ENCODE assay signal across 1 cellular context in genomic region chr9:121830441-121831140, GRCh38.
A peak's percentile ranks its signal among the peaks of the same experiment; 100 is the strongest.
TF ChIP-seq lines count a peak whose summit lies in the region.

No MANE protein-coding gene starts in this region.

TF ChIP-seq in HepG2, 621 proteins besides CTCF, POLR2A, EP300 and RAD21 (continued from another document):
- TF ChIP-seq, protein P1, sequence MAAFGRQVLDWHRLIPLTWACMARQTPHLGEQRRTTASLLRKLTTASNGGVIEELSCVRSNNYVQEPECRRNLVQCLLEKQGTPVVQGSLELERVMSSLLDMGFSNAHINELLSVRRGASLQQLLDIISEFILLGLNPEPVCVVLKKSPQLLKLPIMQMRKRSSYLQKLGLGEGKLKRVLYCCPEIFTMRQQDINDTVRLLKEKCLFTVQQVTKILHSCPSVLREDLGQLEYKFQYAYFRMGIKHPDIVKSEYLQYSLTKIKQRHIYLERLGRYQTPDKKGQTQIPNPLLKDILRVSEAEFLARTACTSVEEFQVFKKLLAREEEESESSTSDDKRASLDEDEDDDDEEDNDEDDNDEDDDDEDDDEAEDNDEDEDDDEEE (CRISPR knock-in tag; IDR thresholded peaks at IDR 0.05) = no peak
- no peak for TF ChIP-seq SMARCE1 (IDR thresholded peaks at IDR 0.05; ENCODE audit: borderline replicate concordance)
- no peak for TF ChIP-seq MYC (CRISPR knock-in tag; IDR thresholded peaks at IDR 0.05; ENCODE audit: borderline replicate concordance)
- TF ChIP-seq PRMT3 (CRISPR knock-in tag; IDR thresholded peaks at IDR 0.05; ENCODE audit: borderline replicate concordance, low read depth) = no peak
- no peak for TF ChIP-seq RFXANK (CRISPR knock-in tag; IDR thresholded peaks at IDR 0.05)
- no peak for TF ChIP-seq RCOR2 (CRISPR knock-in tag; IDR thresholded peaks at IDR 0.05)
- no peak for TF ChIP-seq ZBTB39 (CRISPR knock-in tag; IDR thresholded peaks at IDR 0.05)
- no peak for TF ChIP-seq KDM1A (CRISPR knock-in tag; IDR thresholded peaks at IDR 0.05)
- no peak for TF ChIP-seq ZNF33A (CRISPR knock-in tag; IDR thresholded peaks at IDR 0.05; ENCODE audit: borderline replicate concordance)
- 0 out of 2 replicates have a peak, but pooled peaks have one; percentile 29 for TF ChIP-seq NR2C2 (CRISPR knock-in tag; IDR thresholded peaks at IDR 0.05; ENCODE audit: borderline replicate concordance)
- TF ChIP-seq, protein P2, sequence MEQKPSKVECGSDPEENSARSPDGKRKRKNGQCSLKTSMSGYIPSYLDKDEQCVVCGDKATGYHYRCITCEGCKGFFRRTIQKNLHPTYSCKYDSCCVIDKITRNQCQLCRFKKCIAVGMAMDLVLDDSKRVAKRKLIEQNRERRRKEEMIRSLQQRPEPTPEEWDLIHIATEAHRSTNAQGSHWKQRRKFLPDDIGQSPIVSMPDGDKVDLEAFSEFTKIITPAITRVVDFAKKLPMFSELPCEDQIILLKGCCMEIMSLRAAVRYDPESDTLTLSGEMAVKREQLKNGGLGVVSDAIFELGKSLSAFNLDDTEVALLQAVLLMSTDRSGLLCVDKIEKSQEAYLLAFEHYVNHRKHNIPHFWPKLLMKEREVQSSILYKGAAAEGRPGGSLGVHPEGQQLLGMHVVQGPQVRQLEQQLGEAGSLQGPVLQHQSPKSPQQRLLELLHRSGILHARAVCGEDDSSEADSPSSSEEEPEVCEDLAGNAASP (CRISPR knock-in tag; IDR thresholded peaks at IDR 0.05; ENCODE audit: borderline replicate concordance) = peak; percentile 53; the same call in 1 of the 2 replicates
- TF ChIP-seq NFIC (IDR thresholded peaks at IDR 0.05; ENCODE audit: low read length) = no peak
- TF ChIP-seq FOXM1 (CRISPR knock-in tag; IDR thresholded peaks at IDR 0.05) = no peak
- TF ChIP-seq CEBPB (IDR thresholded peaks at IDR 0.05; ENCODE audit: borderline replicate concordance, low read depth, low read length) = peak; percentile 42; the same call in 1 of the 2 replicates
- TF ChIP-seq PAXIP1 (CRISPR knock-in tag; conservative IDR thresholded peaks at IDR 0.05) = 0 out of 2 replicates have a peak, but pooled peaks have one; percentile 17
- TF ChIP-seq AHR (CRISPR knock-in tag; IDR thresholded peaks at IDR 0.05) = no peak
- no peak for TF ChIP-seq NFE2 (CRISPR knock-in tag; IDR thresholded peaks at IDR 0.05)
- no peak for TF ChIP-seq ZC3H4 (CRISPR knock-in tag; IDR thresholded peaks at IDR 0.05; ENCODE audit: borderline replicate concordance)
- TF ChIP-seq ISX (CRISPR knock-in tag; conservative IDR thresholded peaks at IDR 0.05) = no peak
